Comparison of ENCODE assay signal across 1 cellular context in genomic region chr1:201686709-201687455, GRCh38.
TF ChIP-seq lines count a peak whose summit lies in the region.

No MANE protein-coding gene starts in this region.

TF ChIP-seq in WTC11, 78 proteins besides CTCF, POLR2A, EP300 and RAD21 (continued from another document):
- TF ChIP-seq ZNF281 (CRISPR knock-in tag; IDR thresholded peaks at IDR 0.05) (peak; percentile 93; the same call in 1 of the 2 replicates), RELA (CRISPR knock-in tag; IDR thresholded peaks at IDR 0.05; ENCODE audit: borderline replicate concordance) (no peak), FOXP1 (CRISPR knock-in tag; IDR thresholded peaks at IDR 0.05; ENCODE audit: borderline replicate concordance) (no peak), STAT6 (CRISPR knock-in tag; conservative IDR thresholded peaks at IDR 0.05; ENCODE audit: low read depth) (no peak), MAX (CRISPR knock-in tag; IDR thresholded peaks at IDR 0.05) (0 out of 2 replicates have a peak, but pooled peaks have one; percentile 27), ZNF219 (CRISPR knock-in tag; IDR thresholded peaks at IDR 0.05; ENCODE audit: borderline replicate concordance) (no peak), PRRX2 (CRISPR knock-in tag; IDR thresholded peaks at IDR 0.05) (no peak)
